In genomic region chr21:29300547-29301138, GRCh38 we compare ENCODE assay signal across 8 cellular contexts. TPM values are rescaled to one million over a fixed set of nuclear protein-coding genes. Genes with fewer than 3 reads are reported as not detected.
A peak's percentile ranks its signal among the peaks of the same experiment; 100 is the strongest.
DNase-seq lines count a peak whose midpoint lies in the region; ATAC-seq and TF ChIP-seq lines count a peak whose summit lies in the region.

No MANE protein-coding gene starts in this region.

- H3K4me3 Mint-ChIP-seq in stimulated activated naive B cell treated with anti-CD40 and anti-IgM and Interleukin-4, amounts not matched to agents 10 μg/mL and 1 μg/mL and 100 μg/mL, for 72 hours, result peak overlapping the region; percentile 84 to 88

- H3K27me3 ChIP-seq in heart left ventricle (no peaks in the 10 kb centered on the region), SJCRH30 (no peaks in the 10 kb centered on the region)

- peak overlapping the region; percentile 95 for H3K27ac Mint-ChIP-seq in stimulated activated naive B cell treated with anti-CD40 and anti-IgM and Interleukin-4, amounts not matched to agents 10 μg/mL and 1 μg/mL and 100 μg/mL, for 72 hours

- 51 to 62% (median 54%) methylated on average over 6 of the region's 6 CpGs for WGBS in heart left ventricle, 4 donors

- H3K36me3 ChIP-seq in heart left ventricle, result peaks cover 0 to 5% (median 0%) of the 10 kb centered on the region in 9 donors
- H3K36me3 ChIP-seq in SJCRH30, result peaks cover 2% of the 10 kb centered on the region; the same call in 1 of the 2 replicates

- ATAC-seq in heart left ventricle, result no peak
- ATAC-seq in left ventricle myocardium superior, result no peak
- ATAC-seq in HG02938 (IDR thresholded peaks at IDR 0.05; ENCODE audit: unreplicated experiment), result peak; percentile 75
- ATAC-seq in stimulated activated naive B cell treated with anti-CD40 and anti-IgM and Interleukin-4, amounts not matched to agents 10 μg/mL and 1 μg/mL and 100 μg/mL, for 72 hours (replicated peaks), result peak; percentile 81 to 82

- peak overlapping the region in 11 of 12 donors; percentile 52 to 98 (median 70) for H3K4me3 ChIP-seq in heart left ventricle
- H3K4me3 ChIP-seq in SJCRH30, result peak overlapping the region; percentile 85

- H3K9me3 ChIP-seq in heart left ventricle (no peaks in the 10 kb centered on the region), SJCRH30 (replicated peaks) (no peaks in the 10 kb centered on the region)

- no peak for TF ChIP-seq CTCF in heart left ventricle (IDR thresholded peaks at IDR 0.05)

- H3K4me1 Mint-ChIP-seq in stimulated activated naive B cell treated with anti-CD40 and anti-IgM and Interleukin-4, amounts not matched to agents 10 μg/mL and 1 μg/mL and 100 μg/mL, for 72 hours, result peaks cover 36 to 66% of the 10 kb centered on the region in 2 donors

- no peak for DNase-seq in heart left ventricle
- DNase-seq in left ventricle myocardium superior, result no peak
- no peak for DNase-seq in SJCRH30
- peak; percentile 79 for DNase-seq in germinal center (ENCODE audit: low spot score)
- DNase-seq in stimulated activated naive B cell treated with anti-CD40 and anti-IgM and Interleukin-4, amounts not matched to agents 10 μg/mL and 1 μg/mL and 100 μg/mL, for 72 hours, result peak; percentile 60
- DNase-seq in stimulated activated CD4-positive, alpha-beta T cell treated with anti-CD3 and anti-CD28 coated beads, Interleukin-4, amount 100 ng/mL, for 4 hours, result no peak
- no peak for DNase-seq in stimulated activated naive CD4-positive, alpha-beta T cell treated with Interleukin-2 at 50 U/mL for 16 hours (lab: John Stamatoyannopoulos, UW)

- peaks cover 0 to 18% of the 10 kb centered on the region in 2 donors for H3K36me3 Mint-ChIP-seq in stimulated activated naive B cell treated with anti-CD40 and anti-IgM and Interleukin-4, amounts not matched to agents 10 μg/mL and 1 μg/mL and 100 μg/mL, for 72 hours

- peak overlapping the region in 10 of 12 donors; percentile 83 to 99 (median 94) for H3K27ac ChIP-seq in heart left ventricle
- peak overlapping the region; percentile 83 for H3K27ac ChIP-seq in SJCRH30

- intact Hi-C loops in heart left ventricle (cut with DNase I), result loop anchor here in 7 of 10 donors (2.0 to 10.0 kb wide), 7 partner anchors 37 to 226 kb away; partner anchors contain the start of gene CCT8 (in 1 of the 7)
- intact Hi-C loops in left ventricle myocardium superior (cut with micrococcal nuclease), result no loop called here

- no peak for TF ChIP-seq POLR2A in heart left ventricle (IDR thresholded peaks at IDR 0.05)

- peaks cover 10 to 68% (median 54%) of the 10 kb centered on the region in 12 donors for H3K4me1 ChIP-seq in heart left ventricle
- H3K4me1 ChIP-seq in SJCRH30, result peaks cover 8% of the 10 kb centered on the region

- no peaks in the 10 kb centered on the region for H3K9me3 Mint-ChIP-seq in stimulated activated naive B cell treated with anti-CD40 and anti-IgM and Interleukin-4, amounts not matched to agents 10 μg/mL and 1 μg/mL and 100 μg/mL, for 72 hours

- H3K27me3 Mint-ChIP-seq in stimulated activated naive B cell treated with anti-CD40 and anti-IgM and Interleukin-4, amounts not matched to agents 10 μg/mL and 1 μg/mL and 100 μg/mL, for 72 hours, result no peaks in the 10 kb centered on the region

RNA-seq across cellular contexts. Expression of gene BACH1, which starts 1.9 kb away (rescaled TPM):
- total RNA-seq in heart left ventricle (10 to 100 TPM; 16.7 to 83.4 (median 40.0) TPM), left ventricle myocardium superior (32.5 TPM)
- 1 to 10 TPM; 5.3 to 7.3 TPM for polyA plus RNA-seq in heart left ventricle
- total RNA-seq in SJCRH30 (2014; rRNA removed; shearing (Covaris generic)), result 62.3 and 91.1 TPM in 2 replicates

Comparison
In these comparisons a context has a peak if more than half of its experiments do, and no peak if none do; other contexts are left out.
1. ATAC-seq: peak in HG02938 (single experiment) and stimulated activated naive B cell treated with anti-CD40 and anti-IgM and Interleukin-4, amounts not matched to agents 10 μg/mL and 1 μg/mL and 100 μg/mL, for 72 hours (2 of 2); none in heart left ventricle (0 of 4) and left ventricle myocardium superior (single experiment).
2. DNase-seq: peak in germinal center (single experiment) and stimulated activated naive B cell treated with anti-CD40 and anti-IgM and Interleukin-4, amounts not matched to agents 10 μg/mL and 1 μg/mL and 100 μg/mL, for 72 hours (single experiment); none in heart left ventricle (0 of 5), left ventricle myocardium superior (single experiment), SJCRH30 (0 of 2), stimulated activated CD4-positive, alpha-beta T cell treated with anti-CD3 and anti-CD28 coated beads, Interleukin-4, amount 100 ng/mL, for 4 hours (0 of 2) and stimulated activated naive CD4-positive, alpha-beta T cell treated with Interleukin-2 at 50 U/mL for 16 hours (single experiment).